ENCODE assay signal across 19 cellular contexts in the genomic region with DNA sequence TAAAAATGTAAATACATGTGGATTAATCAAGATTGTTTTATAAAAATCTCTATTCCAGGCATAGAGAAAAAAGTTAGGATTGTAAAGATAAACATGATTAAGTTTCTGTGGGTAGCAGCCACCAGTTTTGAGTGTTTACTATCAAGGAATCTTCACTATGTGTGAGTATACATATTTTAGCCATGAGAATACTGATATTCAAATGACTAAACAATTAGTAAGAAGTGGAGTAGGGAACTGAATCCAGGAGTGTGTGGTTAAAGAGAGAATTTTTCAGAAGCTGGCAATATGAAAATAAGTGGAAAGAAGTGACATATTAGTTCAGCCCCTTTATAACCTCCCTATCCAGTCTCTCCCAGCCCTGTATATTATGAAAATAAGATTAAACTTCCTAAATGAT. TPM values are rescaled to one million over a fixed set of nuclear protein-coding genes. Genes with fewer than 3 reads are reported as not detected.
DNase-seq lines count a peak whose midpoint lies in the region; ATAC-seq and TF ChIP-seq lines count a peak whose summit lies in the region.
"Had no signal": no experiment of that assay in that cellular context is flagged by ENCODE, and none has a peak within 500 bp of the region (broad histone marks: within the 10 kb centered on the region; RNA-seq: fewer than 3 reads in every experiment).

No MANE protein-coding gene starts in this region.

- BruUV-seq in Panc1 (replicated peaks; lab: Mats Ljungman, UMichigan), result no TSS peak

- no peaks in the 10 kb centered on the region for H3K27me3 ChIP-seq in BJ (ENCODE audit: control insufficient read depth, insufficient read depth, low read length)
- H3K27me3 ChIP-seq in Panc1 (ENCODE audit: control insufficient read depth, insufficient read depth, low read length), result no peaks in the 10 kb centered on the region
- H3K27me3 ChIP-seq in osteoblast (ENCODE audit: insufficient read depth, low read length), result peaks cover 3% of the 10 kb centered on the region
- H3K27me3 ChIP-seq: ascending aorta had no signal

- H3K36me3 ChIP-seq in BJ (ENCODE audit: control insufficient read depth, insufficient read depth, low read length) (no peaks in the 10 kb centered on the region), Panc1 (ENCODE audit: control insufficient read depth, insufficient read depth, low read length) (no peaks in the 10 kb centered on the region), osteoblast (ENCODE audit: insufficient read depth, low read length) (no peaks in the 10 kb centered on the region)
- H3K36me3 ChIP-seq: ascending aorta, prostate gland, tibial artery had no signal

- H3K4me3 ChIP-seq in BJ (ENCODE audit: low read depth, low read length), result no peak overlapping the region
- H3K4me3 ChIP-seq in Panc1 (ENCODE audit: low read depth in 2 of 2, low read length in 2 of 2), result no peak overlapping the region
- H3K4me3 ChIP-seq in osteoblast (ENCODE audit: insufficient read depth, low read length), result no peak overlapping the region
- H3K4me3 ChIP-seq: ascending aorta, prostate gland, tibial artery had no signal

- peak overlapping the region; percentile 20 for H3K4me2 ChIP-seq in osteoblast (ENCODE audit: insufficient read depth, low read length)

- H3K4me1 ChIP-seq in Panc1 (ENCODE audit: control insufficient read depth, insufficient read depth, low read length) (peaks cover 22% of the 10 kb centered on the region), osteoblast (ENCODE audit: insufficient read depth, low read length) (peaks cover 10% of the 10 kb centered on the region)
- H3K4me1 ChIP-seq: ascending aorta, prostate gland, tibial artery had no signal

- CTCF ChIA-PET in BJ (lab: Yijun Ruan, JAX), result interaction anchor here (0.8 to 1.9 kb wide), 4 partner anchors 12 to 555 kb away, joined by 3 to 4 read pairs (median 3); no protein-coding TSS in a partner anchor
- CTCF ChIA-PET in Panc1 (lab: Charles Lee), result no interaction called here

- peak; percentile 50 for DNase-seq in BJ (ENCODE audit: low read depth)
- DNase-seq in Panc1 (ENCODE audit: low read depth, low spot score), result no peak
- DNase-seq in dedifferentiated amniotic fluid mesenchymal stem cell (ENCODE audit: extremely low spot score), result peak; percentile 37
- peak; percentile 89 for DNase-seq in osteoblast (ENCODE audit: insufficient read length, low spot score, missing footprints)
- DNase-seq in head of caudate nucleus, result no peak
- DNase-seq in posterior cingulate gyrus, result no peak
- DNase-seq in NCI-H524 (lab: John Stamatoyannopoulos, UW), result no peak
- DNase-seq: activated CD4-positive, alpha-beta T cell treated with anti-CD3 and anti-CD28 coated beads, Interleukin-2, amount 50 U/mL, for 48 hours; activated effector memory CD4-positive, alpha-beta T cell treated with Interleukin-2 at 50 U/mL for 16 hours; CD8-positive, alpha-beta memory T cell; GF-D8; left cardiac atrium; NCI-H2081; SHP77; tibial artery had no signal

- H3K9me3 ChIP-seq in Panc1 (ENCODE audit: control insufficient read depth, insufficient read depth, low read depth, low read length) (no peaks in the 10 kb centered on the region), osteoblast (ENCODE audit: low read depth, low read length) (no peaks in the 10 kb centered on the region)
- H3K9me3 ChIP-seq: ascending aorta, prostate gland, tibial artery had no signal

- H4K20me1 ChIP-seq in osteoblast (ENCODE audit: insufficient read depth, low read length), result no peaks in the 10 kb centered on the region

- H3K27ac ChIP-seq in Panc1 (ENCODE audit: low read length), result no peak overlapping the region
- H3K27ac ChIP-seq in osteoblast (ENCODE audit: low read depth, low read length), result no peak overlapping the region
- H3K27ac ChIP-seq: ascending aorta, prostate gland, tibial artery had no signal

- H3K79me2 ChIP-seq in osteoblast (ENCODE audit: insufficient read depth, low read length), result no peaks in the 10 kb centered on the region

- ATAC-seq in Panc1 (peak; percentile 73), GM21717 (IDR thresholded peaks at IDR 0.05; ENCODE audit: unreplicated experiment) (no peak)

- no peak for TF ChIP-seq CTCF in BJ (IDR thresholded peaks at IDR 0.05; ENCODE audit: insufficient read depth, low read depth, low read length)
- no peak for TF ChIP-seq CTCF in Panc1 (IDR thresholded peaks at IDR 0.05)
- TF ChIP-seq CTCF in osteoblast (IDR thresholded peaks at IDR 0.05; ENCODE audit: extremely low read depth, low read depth, low read length), result no peak

- intact Hi-C loops in Panc1 (cut with micrococcal nuclease; ENCODE audit: unreplicated experiment) (no loop called here), head of caudate nucleus (cut with DNase I) (no loop called here), posterior cingulate gyrus (cut with DNase I) (no loop called here)

- POLR2A ChIA-PET in BJ (lab: Charles Lee) (interaction anchor here (0.5 kb wide), 1 partner anchor 30 kb away, joined by 5 read pairs; no protein-coding TSS in a partner anchor), Panc1 (lab: Charles Lee) (interaction anchor here (0.7 kb wide), 1 partner anchor 22 kb away, joined by 4 read pairs; no protein-coding TSS in a partner anchor)

- H2AFZ ChIP-seq in osteoblast (ENCODE audit: low read length), result no peak overlapping the region

- in situ Hi-C loops in Panc1 (cut with HindIII; ENCODE audit: low pct_unique_long_range_greater_than_20kb, low sequenced_read_pairs), result no loop called here

RNA-seq across cellular contexts. Expression of a gene that starts 10.3 kb away (rescaled TPM):
- polyA plus RNA-seq in BJ (2011; rRNA removed), result 0.17 and 0.21 TPM in 2 replicates
- polyA minus RNA-seq in BJ (2011; rRNA and poly(A)+ RNA removed), result 0.05 and 0.31 TPM in 2 replicates
- total RNA-seq in Panc1 (2021; ENCODE audit: unreplicated experiment) (27.8 TPM), osteoblast (under 0.01 and 0.29 TPM in 2 replicates)
- 12.1 TPM for polyA plus RNA-seq in Panc1 (2012; ENCODE audit: insufficient read length)
- total RNA-seq: CD8-positive, alpha-beta memory T cell; MCF 10A had no signal
- polyA plus RNA-seq: CD8-positive, alpha-beta memory T cell had no signal

RNA-seq across cellular contexts. Expression of a gene that starts 59.8 kb away (rescaled TPM):
- 3.0 and 5.3 TPM in 2 replicates for polyA plus RNA-seq in BJ (2011; rRNA removed)
- polyA minus RNA-seq in BJ (2011; rRNA and poly(A)+ RNA removed), result 2.7 and 3.3 TPM in 2 replicates
- 17.6 TPM for total RNA-seq in Panc1 (2021; ENCODE audit: unreplicated experiment)
- 9.4 TPM for polyA plus RNA-seq in Panc1 (2012; ENCODE audit: insufficient read length)
- total RNA-seq in osteoblast, result 8.0 and 8.3 TPM in 2 replicates

Comparison
In these comparisons a context has a peak if more than half of its experiments do, and no peak if none do; other contexts are left out.
1. DNase-seq: peak in BJ (single experiment), dedifferentiated amniotic fluid mesenchymal stem cell (single experiment) and osteoblast (single experiment); none in Panc1 (single experiment), head of caudate nucleus (0 of 42), posterior cingulate gyrus (0 of 10) and NCI-H524 (0 of 2).
2. RNA of a gene that starts 10.3 kb away (total RNA-seq): 27.8 TPM in Panc1 (single experiment); under 0.01 to 0.29 TPM in osteoblast; every median in the first group is over 10 times any median in the second.